Comparison of ENCODE assay signal across 8 cellular contexts in genomic region chr3:11719406-11720219, GRCh38.
A peak's percentile ranks its signal among the peaks of the same experiment; 100 is the strongest.
DNase-seq lines count a peak whose midpoint lies in the region; ATAC-seq and TF ChIP-seq lines count a peak whose summit lies in the region.

No MANE protein-coding gene starts in this region.

- no peak for TF ChIP-seq CTCF in CD8-positive, alpha-beta T cell (IDR thresholded peaks at IDR 0.05)
- no peak for TF ChIP-seq CTCF in HL-60 (IDR thresholded peaks at IDR 0.05; ENCODE audit: insufficient read depth, low read length)
- no peak for TF ChIP-seq CTCF in gastroesophageal sphincter (IDR thresholded peaks at IDR 0.05)
- no peak for TF ChIP-seq CTCF in neutrophil (IDR thresholded peaks at IDR 0.05)

- peak overlapping the region; percentile 56 for H3K27ac ChIP-seq in CD8-positive, alpha-beta T cell (ENCODE audit: low read depth, low read length)
- H3K27ac ChIP-seq in HL-60 (replicated peaks) (no peak overlapping the region), gastroesophageal sphincter (peak overlapping the region; percentile 77 to 97 (median 96)), neutrophil (no peak overlapping the region)

- POLR2A ChIA-PET in CD8-positive, alpha-beta T cell (lab: Charles Lee), result no interaction called here

- DNase-seq in CD8-positive, alpha-beta T cell, result peak; percentile 54 to 82 (median 77)
- DNase-seq in HL-60 (ENCODE audit: low read depth in 1 of 2, low spot score in 1 of 2) (peak in 1 of 2 experiments; percentile 25), RPMI7951 (ENCODE audit: low read depth) (peak; percentile 52), superior temporal gyrus (ENCODE audit: extremely low spot score) (peak; percentile 48)
- DNase-seq in activated naive CD4-positive, alpha-beta T cell treated with anti-CD3 and anti-CD28 coated beads, Interleukin-2, amount 10 ng/mL, durations not matched to agents 7 days and 5 days, result peak; percentile 77

- H3K27ac Mint-ChIP-seq in CD8-positive, alpha-beta T cell, result no peak overlapping the region
- no peak overlapping the region for H3K27ac Mint-ChIP-seq in activated naive CD4-positive, alpha-beta T cell treated with anti-CD3 and anti-CD28 coated beads, Interleukin-2, amount 10 ng/mL, durations not matched to agents 7 days and 5 days

- no peaks in the 10 kb centered on the region for H3K9me3 ChIP-seq in CD8-positive, alpha-beta T cell (ENCODE audit: low read length)
- H3K9me3 ChIP-seq in gastroesophageal sphincter, result no peaks in the 10 kb centered on the region
- H3K9me3 ChIP-seq in neutrophil, result no peaks in the 10 kb centered on the region

- H3K4me3 ChIP-seq in CD8-positive, alpha-beta T cell (ENCODE audit: low read depth, low read length), result peak overlapping the region; percentile 68
- peak overlapping the region; percentile 60 for H3K4me3 ChIP-seq in HL-60 (replicated peaks; ENCODE audit: insufficient read depth, low read length)
- H3K4me3 ChIP-seq in gastroesophageal sphincter, result peak overlapping the region; percentile 53 to 95
- peak overlapping the region; percentile 73 to 84 for H3K4me3 ChIP-seq in neutrophil (ENCODE audit: low read depth in 1 of 2, low read length in 1 of 2)

- peak; percentile 81 for ATAC-seq in CD8-positive, alpha-beta T cell
- ATAC-seq in GM19463 (IDR thresholded peaks at IDR 0.05; ENCODE audit: unreplicated experiment) (peak; percentile 62), gastroesophageal sphincter (peak; percentile 80)

- CTCF ChIA-PET in CD8-positive, alpha-beta T cell (lab: Charles Lee), result no interaction called here
- CTCF ChIA-PET in activated naive CD4-positive, alpha-beta T cell treated with anti-CD3 and anti-CD28 coated beads, Interleukin-2, amount 10 ng/mL, durations not matched to agents 7 days and 5 days (lab: Charles Lee), result no interaction called here

- H3K4me1 Mint-ChIP-seq in CD8-positive, alpha-beta T cell (ENCODE audit: low read depth), result peaks cover 23% of the 10 kb centered on the region
- peaks cover 23% of the 10 kb centered on the region for H3K4me1 Mint-ChIP-seq in activated naive CD4-positive, alpha-beta T cell treated with anti-CD3 and anti-CD28 coated beads, Interleukin-2, amount 10 ng/mL, durations not matched to agents 7 days and 5 days

- no peaks in the 10 kb centered on the region for H3K36me3 ChIP-seq in CD8-positive, alpha-beta T cell (ENCODE audit: insufficient read depth, low read length)
- H3K36me3 ChIP-seq in gastroesophageal sphincter, result no peaks in the 10 kb centered on the region
- no peaks in the 10 kb centered on the region for H3K36me3 ChIP-seq in neutrophil

- peak overlapping the region; percentile 88 for H3K4me3 Mint-ChIP-seq in CD8-positive, alpha-beta T cell
- H3K4me3 Mint-ChIP-seq in activated naive CD4-positive, alpha-beta T cell treated with anti-CD3 and anti-CD28 coated beads, Interleukin-2, amount 10 ng/mL, durations not matched to agents 7 days and 5 days, result peak overlapping the region; percentile 81

- H3K27me3 ChIP-seq in CD8-positive, alpha-beta T cell (ENCODE audit: insufficient read depth, low read length), result no peaks in the 10 kb centered on the region
- H3K27me3 ChIP-seq in HL-60 (ENCODE audit: insufficient read depth, poor library complexity, severe bottlenecking), result peaks cover 34% of the 10 kb centered on the region
- no peaks in the 10 kb centered on the region for H3K27me3 ChIP-seq in gastroesophageal sphincter
- peaks cover 41% of the 10 kb centered on the region for H3K27me3 ChIP-seq in neutrophil

- peaks cover 4% of the 10 kb centered on the region for H3K36me3 Mint-ChIP-seq in CD8-positive, alpha-beta T cell
- no peaks in the 10 kb centered on the region for H3K36me3 Mint-ChIP-seq in activated naive CD4-positive, alpha-beta T cell treated with anti-CD3 and anti-CD28 coated beads, Interleukin-2, amount 10 ng/mL, durations not matched to agents 7 days and 5 days

- peak in 1 of 2 donors; percentile 56 for TF ChIP-seq POLR2A in gastroesophageal sphincter (IDR thresholded peaks at IDR 0.05)

- H3K27me3 Mint-ChIP-seq in CD8-positive, alpha-beta T cell (ENCODE audit: low read depth), result peaks cover 8% of the 10 kb centered on the region
- H3K27me3 Mint-ChIP-seq in activated naive CD4-positive, alpha-beta T cell treated with anti-CD3 and anti-CD28 coated beads, Interleukin-2, amount 10 ng/mL, durations not matched to agents 7 days and 5 days, result peaks cover 31% of the 10 kb centered on the region

- H3K9me3 Mint-ChIP-seq in CD8-positive, alpha-beta T cell, result no peaks in the 10 kb centered on the region
- no peaks in the 10 kb centered on the region for H3K9me3 Mint-ChIP-seq in activated naive CD4-positive, alpha-beta T cell treated with anti-CD3 and anti-CD28 coated beads, Interleukin-2, amount 10 ng/mL, durations not matched to agents 7 days and 5 days

- peaks cover 15% of the 10 kb centered on the region for H3K4me1 ChIP-seq in CD8-positive, alpha-beta T cell (ENCODE audit: insufficient read depth, low read length)
- H3K4me1 ChIP-seq in gastroesophageal sphincter, result peaks cover 0 to 45% (median 14%) of the 10 kb centered on the region in 3 donors
- peaks cover 27 to 31% of the 10 kb centered on the region in 2 experiments for H3K4me1 ChIP-seq in neutrophil (ENCODE audit: control insufficient read depth in 1 of 2, insufficient read depth in 1 of 2, low read depth in 1 of 2, low read length in 1 of 2)

- intact Hi-C loops in CD8-positive, alpha-beta T cell (cut with DNase I, micrococcal nuclease), result loop anchor here (1.0 to 10.0 kb wide), 7 partner anchors 51 to 1787 kb away; partner anchors contain the start of genes ATG7 (in 1 of the 2), CRELD1 (in 1 of the 2), TAMM41 (in 1 of the 2) and VGLL4 (in 1 of the 2)

- 3% methylated on average over 7 of the region's 105 CpGs; no CpG with 5 or more reads in 1 of the 2 donors for WGBS in gastroesophageal sphincter (ENCODE audit: low coverage in 1 of 2), 2 donors

- no peak for TF ChIP-seq EP300 in gastroesophageal sphincter (IDR thresholded peaks at IDR 0.05)

Comparison
In these comparisons a context has a peak if more than half of its experiments do, and no peak if none do; other contexts are left out.
1. H3K27ac ChIP-seq: peak in CD8-positive, alpha-beta T cell (single experiment) and gastroesophageal sphincter (4 of 4); none in HL-60 (single experiment) and neutrophil (single experiment).
2. Peak in every context shown above with its lines, with median percentiles within 50 percentile points of each other: ATAC-seq and H3K4me3 ChIP-seq.